ENCODE assay signal across 2 cellular contexts in the genomic region with DNA sequence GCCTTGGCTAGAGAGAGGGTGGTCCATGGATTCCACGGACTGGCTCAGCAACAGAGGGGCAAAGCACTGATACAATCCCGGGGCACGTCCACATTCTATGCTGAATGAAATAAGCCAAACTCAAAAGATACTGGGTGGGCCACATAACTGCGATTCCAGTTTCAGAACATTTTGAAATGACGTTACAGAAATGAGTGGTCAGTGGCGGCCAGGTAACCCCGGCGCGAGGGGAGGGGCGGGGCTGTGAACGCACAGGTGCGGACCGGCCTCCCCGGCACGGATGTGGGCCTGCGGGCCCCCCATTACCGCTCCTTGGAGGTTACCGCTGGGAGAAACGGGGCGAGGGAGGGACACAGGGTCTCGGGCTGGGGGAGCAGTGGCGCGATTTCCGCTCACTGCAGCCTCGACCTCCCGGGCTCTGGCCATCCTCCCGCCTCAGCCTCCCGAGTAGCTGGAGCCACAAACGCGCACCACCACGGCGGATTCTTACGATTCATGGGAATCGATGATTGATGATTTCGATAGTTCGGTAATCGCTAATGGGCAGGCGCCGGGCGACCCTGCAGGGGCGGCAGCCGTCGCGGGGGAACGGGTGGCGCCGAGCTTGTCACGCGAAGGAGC.
TF ChIP-seq lines count a peak whose summit lies in the region.

No MANE protein-coding gene starts in this region.

TF ChIP-seq in SK-N-SH, 30 proteins besides CTCF, POLR2A, EP300 and RAD21 (continued from another document):
- TF ChIP-seq, protein P1, sequence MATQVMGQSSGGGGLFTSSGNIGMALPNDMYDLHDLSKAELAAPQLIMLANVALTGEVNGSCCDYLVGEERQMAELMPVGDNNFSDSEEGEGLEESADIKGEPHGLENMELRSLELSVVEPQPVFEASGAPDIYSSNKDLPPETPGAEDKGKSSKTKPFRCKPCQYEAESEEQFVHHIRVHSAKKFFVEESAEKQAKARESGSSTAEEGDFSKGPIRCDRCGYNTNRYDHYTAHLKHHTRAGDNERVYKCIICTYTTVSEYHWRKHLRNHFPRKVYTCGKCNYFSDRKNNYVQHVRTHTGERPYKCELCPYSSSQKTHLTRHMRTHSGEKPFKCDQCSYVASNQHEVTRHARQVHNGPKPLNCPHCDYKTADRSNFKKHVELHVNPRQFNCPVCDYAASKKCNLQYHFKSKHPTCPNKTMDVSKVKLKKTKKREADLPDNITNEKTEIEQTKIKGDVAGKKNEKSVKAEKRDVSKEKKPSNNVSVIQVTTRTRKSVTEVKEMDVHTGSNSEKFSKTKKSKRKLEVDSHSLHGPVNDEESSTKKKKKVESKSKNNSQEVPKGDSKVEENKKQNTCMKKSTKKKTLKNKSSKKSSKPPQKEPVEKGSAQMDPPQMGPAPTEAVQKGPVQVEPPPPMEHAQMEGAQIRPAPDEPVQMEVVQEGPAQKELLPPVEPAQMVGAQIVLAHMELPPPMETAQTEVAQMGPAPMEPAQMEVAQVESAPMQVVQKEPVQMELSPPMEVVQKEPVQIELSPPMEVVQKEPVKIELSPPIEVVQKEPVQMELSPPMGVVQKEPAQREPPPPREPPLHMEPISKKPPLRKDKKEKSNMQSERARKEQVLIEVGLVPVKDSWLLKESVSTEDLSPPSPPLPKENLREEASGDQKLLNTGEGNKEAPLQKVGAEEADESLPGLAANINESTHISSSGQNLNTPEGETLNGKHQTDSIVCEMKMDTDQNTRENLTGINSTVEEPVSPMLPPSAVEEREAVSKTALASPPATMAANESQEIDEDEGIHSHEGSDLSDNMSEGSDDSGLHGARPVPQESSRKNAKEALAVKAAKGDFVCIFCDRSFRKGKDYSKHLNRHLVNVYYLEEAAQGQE (IDR thresholded peaks at IDR 0.05; ENCODE audit: low read depth, low read length) = no peak
- no peak for TF ChIP-seq NFIC (IDR thresholded peaks at IDR 0.05; ENCODE audit: borderline replicate concordance)
- no peak for TF ChIP-seq FOSL2 (IDR thresholded peaks at IDR 0.05; ENCODE audit: borderline replicate concordance, low read depth)
- TF ChIP-seq CHD2 (IDR thresholded peaks at IDR 0.05; ENCODE audit: low read length, partially characterized antibody) = no peak
- TF ChIP-seq RXRA (IDR thresholded peaks at IDR 0.05; ENCODE audit: borderline replicate concordance, low read depth) = no peak
- TF ChIP-seq, protein P2, sequence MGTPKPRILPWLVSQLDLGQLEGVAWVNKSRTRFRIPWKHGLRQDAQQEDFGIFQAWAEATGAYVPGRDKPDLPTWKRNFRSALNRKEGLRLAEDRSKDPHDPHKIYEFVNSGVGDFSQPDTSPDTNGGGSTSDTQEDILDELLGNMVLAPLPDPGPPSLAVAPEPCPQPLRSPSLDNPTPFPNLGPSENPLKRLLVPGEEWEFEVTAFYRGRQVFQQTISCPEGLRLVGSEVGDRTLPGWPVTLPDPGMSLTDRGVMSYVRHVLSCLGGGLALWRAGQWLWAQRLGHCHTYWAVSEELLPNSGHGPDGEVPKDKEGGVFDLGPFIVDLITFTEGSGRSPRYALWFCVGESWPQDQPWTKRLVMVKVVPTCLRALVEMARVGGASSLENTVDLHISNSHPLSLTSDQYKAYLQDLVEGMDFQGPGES (IDR thresholded peaks at IDR 0.05; ENCODE audit: low read depth, low read length) = no peak
- TF ChIP-seq POLR2AphosphoS5 (IDR thresholded peaks at IDR 0.05; ENCODE audit: low read depth, low read length) = no peak
- TF ChIP-seq MEF2A (IDR thresholded peaks at IDR 0.05; ENCODE audit: borderline replicate concordance, low read depth) = no peak
- TF ChIP-seq GATA2 (CRISPR knock-in tag; IDR thresholded peaks at IDR 0.05) = no peak
- no peak for TF ChIP-seq NRF1 (IDR thresholded peaks at IDR 0.05; ENCODE audit: low read depth, low read length)
- no peak for TF ChIP-seq SMC3 (IDR thresholded peaks at IDR 0.05; ENCODE audit: low read depth, low read length)

TF ChIP-seq in SK-N-SH treated with all-trans-retinoic acid at 6 μM for 48 hours, 23 proteins besides CTCF, POLR2A, EP300 and RAD21 (continued from another document):
- TF ChIP-seq ZC3H10 (CRISPR knock-in tag; IDR thresholded peaks at IDR 0.05) (no peak), TCF4 (CRISPR knock-in tag; IDR thresholded peaks at IDR 0.05; ENCODE audit: borderline replicate concordance) (no peak), CSDC2 (CRISPR knock-in tag; IDR thresholded peaks at IDR 0.05) (no peak), PPARA (CRISPR knock-in tag; IDR thresholded peaks at IDR 0.05; ENCODE audit: borderline replicate concordance) (no peak), BACH2 (CRISPR knock-in tag; IDR thresholded peaks at IDR 0.05; ENCODE audit: borderline replicate concordance) (no peak), ZNF70 (CRISPR knock-in tag; IDR thresholded peaks at IDR 0.05) (no peak)
- TF ChIP-seq, protein P3, sequence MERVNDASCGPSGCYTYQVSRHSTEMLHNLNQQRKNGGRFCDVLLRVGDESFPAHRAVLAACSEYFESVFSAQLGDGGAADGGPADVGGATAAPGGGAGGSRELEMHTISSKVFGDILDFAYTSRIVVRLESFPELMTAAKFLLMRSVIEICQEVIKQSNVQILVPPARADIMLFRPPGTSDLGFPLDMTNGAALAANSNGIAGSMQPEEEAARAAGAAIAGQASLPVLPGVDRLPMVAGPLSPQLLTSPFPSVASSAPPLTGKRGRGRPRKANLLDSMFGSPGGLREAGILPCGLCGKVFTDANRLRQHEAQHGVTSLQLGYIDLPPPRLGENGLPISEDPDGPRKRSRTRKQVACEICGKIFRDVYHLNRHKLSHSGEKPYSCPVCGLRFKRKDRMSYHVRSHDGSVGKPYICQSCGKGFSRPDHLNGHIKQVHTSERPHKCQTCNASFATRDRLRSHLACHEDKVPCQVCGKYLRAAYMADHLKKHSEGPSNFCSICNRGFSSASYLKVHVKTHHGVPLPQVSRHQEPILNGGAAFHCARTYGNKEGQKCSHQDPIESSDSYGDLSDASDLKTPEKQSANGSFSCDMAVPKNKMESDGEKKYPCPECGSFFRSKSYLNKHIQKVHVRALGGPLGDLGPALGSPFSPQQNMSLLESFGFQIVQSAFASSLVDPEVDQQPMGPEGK (CRISPR knock-in tag; IDR thresholded peaks at IDR 0.05; ENCODE audit: borderline replicate concordance) = no peak
